In the genomic region with DNA sequence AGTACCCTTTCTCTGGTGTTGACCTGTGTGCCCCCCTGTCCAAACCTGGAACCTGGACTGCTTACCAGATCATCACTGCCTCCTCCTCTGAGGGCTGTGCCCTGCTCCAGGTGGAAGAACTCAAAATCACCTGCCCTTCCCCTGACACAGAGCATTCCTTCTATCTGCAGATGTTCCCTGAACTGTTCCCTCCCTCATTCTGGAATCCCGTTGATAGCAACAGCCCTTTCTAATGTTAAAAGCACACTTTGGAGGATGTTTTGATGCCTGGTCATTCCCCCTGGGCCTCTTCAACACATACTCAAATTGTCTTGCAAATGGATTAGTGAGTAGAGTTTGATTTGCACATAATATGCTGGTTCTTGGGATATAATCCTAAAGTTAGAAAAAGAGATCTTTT, we compare ENCODE assay signal across 12 cellular contexts.
DNase-seq lines count a peak whose midpoint lies in the region; ATAC-seq and TF ChIP-seq lines count a peak whose summit lies in the region.
"Had no signal": no experiment of that assay in that cellular context is flagged by ENCODE, and none has a peak within 500 bp of the region (broad histone marks: within the 10 kb centered on the region; RNA-seq: fewer than 3 reads in every experiment).

No MANE protein-coding gene starts in this region.

- H3K36me3 Mint-ChIP-seq in H9 (ENCODE audit: insufficient read depth in 1 of 3, low read depth in 3 of 3) (peaks cover 0 to 4% (median 0%) of the 10 kb centered on the region in 3 experiments; a peak in 2 of 7 replicates), WTC11 (no peaks in the 10 kb centered on the region)
- H3K36me3 Mint-ChIP-seq: CD4-positive, alpha-beta memory T cell had no signal

- no peak overlapping the region for H4K5ac ChIP-seq in H9 (ENCODE audit: insufficient read length, low read depth, low read length)

- H3K4me3 ChIP-seq in trophoblast cell (ENCODE audit: low read depth, low read length), result no peak overlapping the region
- H3K4me3 ChIP-seq: K562 had no signal

- H3K9me3 Mint-ChIP-seq in H9 (peaks cover 0 to 65% of the 10 kb centered on the region in 2 experiments; a peak in 3 of 5 replicates), WTC11 (no peaks in the 10 kb centered on the region)

- H3K4ac ChIP-seq in H9 (ENCODE audit: low read depth, low read length) (no peak overlapping the region; the same call in 1 of the 2 replicates), trophoblast cell (ENCODE audit: low read depth, low read length) (no peak overlapping the region)

- H3K9me3 ChIP-seq in H9 (ENCODE audit: control insufficient read depth, low read depth, low read length) (peaks cover 8% of the 10 kb centered on the region), trophoblast cell (ENCODE audit: insufficient read depth, low read depth, low read length) (no peaks in the 10 kb centered on the region)
- H3K9me3 ChIP-seq: BE2C had no signal

- H2BK120ac ChIP-seq in H9 (ENCODE audit: low read depth, low read length, poor library complexity, severe bottlenecking) (no peak overlapping the region), trophoblast cell (ENCODE audit: insufficient read depth, low read length, poor library complexity) (no peak overlapping the region)

- H3K14ac ChIP-seq in H9 (ENCODE audit: insufficient read depth, low read length), result no peak overlapping the region
- no peak overlapping the region for H3K14ac ChIP-seq in trophoblast cell (ENCODE audit: low read length)

- H3K23ac ChIP-seq in H9 (ENCODE audit: insufficient read length, low read depth, low read length) (no peak overlapping the region), trophoblast cell (ENCODE audit: low read length) (no peak overlapping the region)

- TF ChIP-seq CTCF in H9 (conservative IDR thresholded peaks at IDR 0.05), result no peak
- TF ChIP-seq CTCF in WTC11 (IDR thresholded peaks at IDR 0.05), result no peak

- no peak overlapping the region for H4K91ac ChIP-seq in H9 (ENCODE audit: insufficient read length, low read depth, low read length)
- H4K91ac ChIP-seq in trophoblast cell (ENCODE audit: low read depth, low read length), result no peak overlapping the region

- H3K4me1 Mint-ChIP-seq in H9 (peaks cover 18 to 21% of the 10 kb centered on the region in 2 experiments), WTC11 (peaks cover 36% of the 10 kb centered on the region)
- H3K4me1 Mint-ChIP-seq: CD4-positive, alpha-beta memory T cell had no signal

- H3K4me1 ChIP-seq in H9 (ENCODE audit: insufficient read depth, low read length) (peaks cover 8% of the 10 kb centered on the region; the same call in 1 of the 2 replicates), trophoblast cell (ENCODE audit: control insufficient read depth in 1 of 2, insufficient read depth in 2 of 2, low read length in 2 of 2) (peaks cover 3 to 6% of the 10 kb centered on the region in 2 experiments)
- H3K4me1 ChIP-seq: BE2C had no signal

- H3K27ac Mint-ChIP-seq in H9 (peak overlapping the region; percentile 77 to 99 (median 80)), WTC11 (peak overlapping the region; percentile 92)
- H3K27ac Mint-ChIP-seq: CD4-positive, alpha-beta memory T cell had no signal

- no peak overlapping the region for H2BK20ac ChIP-seq in H9 (ENCODE audit: low read depth, low read length, poor library complexity, severe bottlenecking)

- H3K79me2 ChIP-seq in H9 (ENCODE audit: insufficient read depth, low read length) (no peaks in the 10 kb centered on the region), trophoblast cell (ENCODE audit: control insufficient read depth, insufficient read depth, low read length, poor library complexity) (no peaks in the 10 kb centered on the region)

- H3K79me1 ChIP-seq in H9 (ENCODE audit: insufficient read depth, low read depth, low read length, poor library complexity, severe bottlenecking), result no peaks in the 10 kb centered on the region
- no peaks in the 10 kb centered on the region for H3K79me1 ChIP-seq in trophoblast cell (ENCODE audit: low read length)

- no peak overlapping the region for H2BK15ac ChIP-seq in H9 (ENCODE audit: low read depth, low read length)

- H2BK12ac ChIP-seq in H9 (ENCODE audit: insufficient read length, low read depth, low read length), result no peak overlapping the region
- H2BK12ac ChIP-seq in trophoblast cell (ENCODE audit: low read length), result no peak overlapping the region

- CTCF ChIA-PET in WTC11 (lab: Charles Lee), result no interaction called here

- no peaks in the 10 kb centered on the region for H3K36me3 ChIP-seq in trophoblast cell (ENCODE audit: control insufficient read depth in 1 of 2, insufficient read depth in 2 of 2, low read length in 2 of 2)
- H3K36me3 ChIP-seq: BE2C had no signal

- no peak overlapping the region for H2BK5ac ChIP-seq in H9 (ENCODE audit: insufficient read length, low read length)
- H2BK5ac ChIP-seq in trophoblast cell (ENCODE audit: low read depth, low read length, poor library complexity), result no peak overlapping the region

- H3K27me3 Mint-ChIP-seq in H9 (ENCODE audit: low read depth) (no peaks in the 10 kb centered on the region; the same call in 1 of the 2 replicates), WTC11 (ENCODE audit: low read depth) (no peaks in the 10 kb centered on the region; the same call in 1 of the 2 replicates)
- H3K27me3 Mint-ChIP-seq: CD4-positive, alpha-beta memory T cell had no signal

- no peak overlapping the region for H3K56ac ChIP-seq in H9 (ENCODE audit: insufficient read length, low read depth, low read length)

- POLR2A ChIA-PET in WTC11 (lab: Charles Lee), result no interaction called here

- H4K8ac ChIP-seq in H9 (replicated peaks; ENCODE audit: insufficient read length, low read depth, low read length) (no peak overlapping the region), trophoblast cell (ENCODE audit: low read depth, low read length) (no peak overlapping the region)

- H4K12ac ChIP-seq in trophoblast cell (ENCODE audit: low read depth, low read length), result no peak overlapping the region

- H2AK5ac ChIP-seq in H9 (ENCODE audit: insufficient read length, low read length) (no peak overlapping the region), trophoblast cell (ENCODE audit: low read length) (no peak overlapping the region)

- H3K9ac ChIP-seq in H9 (ENCODE audit: extremely low read depth, insufficient read length, low read length) (no peak overlapping the region), trophoblast cell (ENCODE audit: low read length) (no peak overlapping the region)

- peak overlapping the region; percentile 29 for H3K27ac ChIP-seq in H9 (ENCODE audit: insufficient read length, low read depth, low read length)
- no peak overlapping the region for H3K27ac ChIP-seq in trophoblast cell (ENCODE audit: low read depth, low read length)
- H3K27ac ChIP-seq: C4-2B had no signal

- H2AFZ ChIP-seq in H9 (ENCODE audit: low read length) (no peak overlapping the region), trophoblast cell (ENCODE audit: insufficient read depth, low read length, poor library complexity) (no peak overlapping the region)

- no peak overlapping the region for H3T11ph ChIP-seq in H9 (ENCODE audit: low read length)

- H3K18ac ChIP-seq in H9 (ENCODE audit: insufficient read length, low read depth, low read length), result no peak overlapping the region
- H3K18ac ChIP-seq in trophoblast cell (ENCODE audit: low read length), result no peak overlapping the region

- H3K27me3 ChIP-seq in H9 (ENCODE audit: insufficient read depth, low read length) (no peaks in the 10 kb centered on the region), trophoblast cell (ENCODE audit: insufficient read depth, low read length) (no peaks in the 10 kb centered on the region)
- H3K27me3 ChIP-seq: BE2C had no signal

- no peaks in the 10 kb centered on the region for H4K20me1 ChIP-seq in H9 (ENCODE audit: control insufficient read depth, insufficient read depth, insufficient read length)

- ATAC-seq in WTC11 (peak; percentile 93), HG02588 (IDR thresholded peaks at IDR 0.05; ENCODE audit: unreplicated experiment) (no peak)
- ATAC-seq: K562 had no signal

- H3K23me2 ChIP-seq in H9 (ENCODE audit: insufficient read length, low read depth, low read length, poor library complexity, severe bottlenecking), result no peaks in the 10 kb centered on the region

- peak; percentile 58 for DNase-seq in H9
- DNase-seq in WTC11 (ENCODE audit: low spot score), result no peak
- peak; percentile 28 for DNase-seq in iPS DF 4.7 (ENCODE audit: extremely low read depth, low spot score)
- peak; percentile 48 to 78 for DNase-seq in trophoblast cell
- DNase-seq in NCI-H1930 (lab: John Stamatoyannopoulos, UW), result no peak
- no peak for DNase-seq in NCI-H187 (lab: John Stamatoyannopoulos, UW)
- DNase-seq: BE2C; CD4-positive, alpha-beta memory T cell; DMS79 had no signal

- no peak overlapping the region for H3K4me2 ChIP-seq in H9 (ENCODE audit: insufficient read depth, insufficient read length, low read length)
- H3K4me2 ChIP-seq in trophoblast cell (ENCODE audit: low read length), result no peak overlapping the region

- WGBS in H9 (ENCODE audit: extremely low coverage, insufficient read length, low lambda C conversion rate), result no CpG with 5 or more reads among the region's 1 CpG
- WGBS in trophoblast cell (ENCODE audit: extremely low coverage, insufficient coverage, insufficient read length), result no CpG with 5 or more reads among the region's 1 CpG

- H3K4me3 Mint-ChIP-seq in H9, result peak overlapping the region in 1 of 2 experiments; percentile 24; a peak in 1 of 5 replicates
- no peak overlapping the region for H3K4me3 Mint-ChIP-seq in WTC11
- H3K4me3 Mint-ChIP-seq: CD4-positive, alpha-beta memory T cell had no signal

TF ChIP-seq in WTC11, 78 proteins besides CTCF, POLR2A, EP300 and RAD21:
- TF ChIP-seq MYBL2 (CRISPR knock-in tag; IDR thresholded peaks at IDR 0.05) (no peak), TEAD1 (CRISPR knock-in tag; IDR thresholded peaks at IDR 0.05) (0 out of 2 replicates have a peak, but pooled peaks have one; percentile 26)

Comparison
In these comparisons a context has a peak if more than half of its experiments do, and no peak if none do; other contexts are left out.
1. DNase-seq: peak in H9 (single experiment), iPS DF 4.7 (single experiment) and trophoblast cell (2 of 2); none in WTC11 (single experiment), NCI-H1930 (0 of 2) and NCI-H187 (0 of 2).